In the genomic region with DNA sequence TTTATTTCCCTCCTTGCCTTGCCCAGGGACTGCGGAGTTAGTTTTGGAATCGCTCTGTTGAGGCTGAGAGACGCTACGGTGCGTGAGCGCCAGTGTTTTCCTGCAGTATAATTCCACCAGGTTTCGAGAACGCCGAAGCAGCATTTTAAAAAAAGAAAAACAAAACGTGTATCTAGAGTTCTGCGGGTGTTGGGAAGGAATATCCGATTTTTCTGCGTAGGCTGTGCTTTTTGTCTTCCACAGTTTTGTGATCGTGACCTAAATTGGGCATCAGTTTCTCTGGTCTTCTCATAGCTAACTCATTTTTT, we compare ENCODE assay signal across 8 cellular contexts. TPM values are rescaled to one million over a fixed set of nuclear protein-coding genes. Genes with fewer than 3 reads are reported as not detected.
A peak's percentile ranks its signal among the peaks of the same experiment; 100 is the strongest.
DNase-seq lines count a peak whose midpoint lies in the region; ATAC-seq and TF ChIP-seq lines count a peak whose summit lies in the region.

No MANE protein-coding gene starts in this region.

- TF ChIP-seq POLR2A in transverse colon (IDR thresholded peaks at IDR 0.05) = no peak

- peak overlapping the region; percentile 93 for H3K4me3 Mint-ChIP-seq in activated T-cell treated with anti-CD3 and anti-CD28 coated beads, Interleukin-2, amount 50 U/mL, for 4 hours

- H3K36me3 ChIP-seq in adipocyte (ENCODE audit: control insufficient read depth, insufficient read depth, low read length, severe bottlenecking) (no peaks in the 10 kb centered on the region), liver (ENCODE audit: control insufficient read depth in 4 of 4, insufficient read depth in 3 of 4, low read depth in 1 of 4, low read length in 3 of 4) (peaks cover 0 to 3% (median 0%) of the 10 kb centered on the region in 4 donors), transverse colon (no peaks in the 10 kb centered on the region)

- no peak for ATAC-seq in activated T-cell treated with anti-CD3 and anti-CD28 coated beads, Interleukin-2, amount 50 U/mL, for 4 hours

- no peaks in the 10 kb centered on the region for H3K36me3 Mint-ChIP-seq in activated T-cell treated with anti-CD3 and anti-CD28 coated beads, Interleukin-2, amount 50 U/mL, for 4 hours (ENCODE audit: insufficient read depth)

- peaks cover 29% of the 10 kb centered on the region for H3K4me1 Mint-ChIP-seq in activated T-cell treated with anti-CD3 and anti-CD28 coated beads, Interleukin-2, amount 50 U/mL, for 4 hours (ENCODE audit: low read depth)

- no peak for TF ChIP-seq EP300 in transverse colon (IDR thresholded peaks at IDR 0.05; ENCODE audit: low read depth)

- H3K27ac ChIP-seq in liver (ENCODE audit: low read depth in 1 of 2, low read length in 2 of 2) (peak overlapping the region; percentile 82 to 92), transverse colon (peak overlapping the region; percentile 96 to 99 (median 98))

- in situ Hi-C loops in transverse colon (cut with MboI; ENCODE audit: low pct_ligation_motif_present in 1 of 4, low pct_unique_long_range_greater_than_20kb in 1 of 4, low sequenced_read_pairs in 3 of 4) = loop anchor here in 1 of 4 donors (10.0 to 25.0 kb wide), 3 partner anchors 225 to 1018 kb away; partner anchors contain the start of gene ETFBKMT

- intact Hi-C loops in transverse colon (cut with DNase I; ENCODE audit: low total_unique reads) = loop anchor here (10.0 kb wide), 1 partner anchor 225 kb away; no protein-coding TSS in a partner anchor

- no peak for TF ChIP-seq RAD21 in liver (IDR thresholded peaks at IDR 0.05)

- under 1% methylated on average over 14 of the region's 14 CpGs for WGBS in liver
- WGBS in transverse colon (ENCODE audit: low coverage in 1 of 2), 2 donors = 0% methylated on average over 5 to 14 of the region's 14 CpGs

- no peaks in the 10 kb centered on the region for H3K27me3 Mint-ChIP-seq in activated T-cell treated with anti-CD3 and anti-CD28 coated beads, Interleukin-2, amount 50 U/mL, for 4 hours (ENCODE audit: low read depth)

- no peaks in the 10 kb centered on the region for H3K9me3 Mint-ChIP-seq in activated T-cell treated with anti-CD3 and anti-CD28 coated beads, Interleukin-2, amount 50 U/mL, for 4 hours

- H3K9me3 ChIP-seq in adipocyte (ENCODE audit: control insufficient read depth, low read length) = no peaks in the 10 kb centered on the region
- no peaks in the 10 kb centered on the region for H3K9me3 ChIP-seq in liver (ENCODE audit: control insufficient read depth in 4 of 4, low read length in 3 of 4)
- H3K9me3 ChIP-seq in transverse colon = no peaks in the 10 kb centered on the region

- H3K9ac ChIP-seq in adipocyte (ENCODE audit: low read length) = peak overlapping the region; percentile 98
- H3K9ac ChIP-seq in liver (ENCODE audit: low read depth in 1 of 2, low read length in 2 of 2) = peak overlapping the region; percentile 96 to 99

- H3K4me3 ChIP-seq in adipocyte (ENCODE audit: low read length) (peak overlapping the region; percentile 94), liver (ENCODE audit: low read depth in 1 of 3, low read length in 3 of 3) (peak overlapping the region; percentile 92 to 99 (median 94)), transverse colon (peak overlapping the region; percentile 50 to 97 (median 84))

- H3K4me1 ChIP-seq in adipocyte (ENCODE audit: control insufficient read depth, insufficient read depth, low read length) (peaks cover 29% of the 10 kb centered on the region), liver (ENCODE audit: control insufficient read depth in 4 of 4, insufficient read depth in 4 of 4, low read length in 3 of 4) (peaks cover 0 to 9% (median 6%) of the 10 kb centered on the region in 4 donors), transverse colon (peaks cover 7 to 19% (median 14%) of the 10 kb centered on the region in 4 donors)

- H3K27me3 ChIP-seq in adipocyte (replicated peaks; ENCODE audit: control insufficient read depth, insufficient read depth, low read length) (no peaks in the 10 kb centered on the region), liver (ENCODE audit: control insufficient read depth in 4 of 4, insufficient read depth in 4 of 4, low read length in 3 of 4) (no peaks in the 10 kb centered on the region), transverse colon (no peaks in the 10 kb centered on the region)

- TF ChIP-seq CTCF in liver (IDR thresholded peaks at IDR 0.05; ENCODE audit: low read depth, low read length, missing input control) (no peak), transverse colon (IDR thresholded peaks at IDR 0.05) (no peak)

- DNase-seq in activated T-cell treated with anti-CD3 and anti-CD28 coated beads, Interleukin-2, amount 50 U/mL, for 4 hours = no peak
- DNase-seq in activated T-cell treated with anti-CD3 and anti-CD28 coated beads for 4 hours (no peak), adipocyte (ENCODE audit: low read depth) (no peak), transverse colon (no peak), ureter (ENCODE audit: low spot score) (no peak), activated gamma-delta T cell treated with Interleukin-2 at 50 U/mL for 16 hours (no peak), HuH-7 (ENCODE audit: low spot score) (no peak)

TF ChIP-seq in liver, 16 proteins besides CTCF, POLR2A, EP300 and RAD21:
- TF ChIP-seq REST (IDR thresholded peaks at IDR 0.05) (no peak), HNF4A (conservative IDR thresholded peaks at IDR 0.05) (no peak), NR2F2 (IDR thresholded peaks at IDR 0.05) (no peak), SP1 (IDR thresholded peaks at IDR 0.05) (no peak), RXRA (IDR thresholded peaks at IDR 0.05) (no peak), EGR1 (IDR thresholded peaks at IDR 0.05; ENCODE audit: low read depth in 2 of 2) (no peak), GABPA (IDR thresholded peaks at IDR 0.05 in 1 of 2, conservative IDR thresholded peaks at IDR 0.05 in 1 of 2) (no peak), FOXA2 (IDR thresholded peaks at IDR 0.05) (no peak), YY1 (IDR thresholded peaks at IDR 0.05) (no peak), JUND (IDR thresholded peaks at IDR 0.05) (no peak), TAF1 (conservative IDR thresholded peaks at IDR 0.05) (no peak)
- TF ChIP-seq, protein P1, sequence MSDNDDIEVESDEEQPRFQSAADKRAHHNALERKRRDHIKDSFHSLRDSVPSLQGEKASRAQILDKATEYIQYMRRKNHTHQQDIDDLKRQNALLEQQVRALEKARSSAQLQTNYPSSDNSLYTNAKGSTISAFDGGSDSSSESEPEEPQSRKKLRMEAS (IDR thresholded peaks at IDR 0.05) = no peak
- TF ChIP-seq, protein P2, sequence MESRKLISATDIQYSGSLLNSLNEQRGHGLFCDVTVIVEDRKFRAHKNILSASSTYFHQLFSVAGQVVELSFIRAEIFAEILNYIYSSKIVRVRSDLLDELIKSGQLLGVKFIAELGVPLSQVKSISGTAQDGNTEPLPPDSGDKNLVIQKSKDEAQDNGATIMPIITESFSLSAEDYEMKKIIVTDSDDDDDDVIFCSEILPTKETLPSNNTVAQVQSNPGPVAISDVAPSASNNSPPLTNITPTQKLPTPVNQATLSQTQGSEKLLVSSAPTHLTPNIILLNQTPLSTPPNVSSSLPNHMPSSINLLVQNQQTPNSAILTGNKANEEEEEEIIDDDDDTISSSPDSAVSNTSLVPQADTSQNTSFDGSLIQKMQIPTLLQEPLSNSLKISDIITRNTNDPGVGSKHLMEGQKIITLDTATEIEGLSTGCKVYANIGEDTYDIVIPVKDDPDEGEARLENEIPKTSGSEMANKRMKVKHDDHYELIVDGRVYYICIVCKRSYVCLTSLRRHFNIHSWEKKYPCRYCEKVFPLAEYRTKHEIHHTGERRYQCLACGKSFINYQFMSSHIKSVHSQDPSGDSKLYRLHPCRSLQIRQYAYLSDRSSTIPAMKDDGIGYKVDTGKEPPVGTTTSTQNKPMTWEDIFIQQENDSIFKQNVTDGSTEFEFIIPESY (IDR thresholded peaks at IDR 0.05) = no peak
- TF ChIP-seq, protein P3, sequence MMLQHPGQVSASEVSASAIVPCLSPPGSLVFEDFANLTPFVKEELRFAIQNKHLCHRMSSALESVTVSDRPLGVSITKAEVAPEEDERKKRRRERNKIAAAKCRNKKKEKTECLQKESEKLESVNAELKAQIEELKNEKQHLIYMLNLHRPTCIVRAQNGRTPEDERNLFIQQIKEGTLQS (IDR thresholded peaks at IDR 0.05) = no peak

RNA-seq across cellular contexts. Expression of gene DNM1L, which starts 0.8 kb away (rescaled TPM):
- total RNA-seq in activated T-cell treated with anti-CD3 and anti-CD28 coated beads, Interleukin-2, amount 50 U/mL, for 4 hours = 10 to 100 TPM; 54.2 to 63.0 (median 55.1) TPM
- total RNA-seq in liver (10 to 100 TPM; 21.6 to 33.9 TPM), transverse colon (10 to 100 TPM; 41.2 to 61.3 (median 44.2) TPM), ureter (104 TPM)
- 10 to 100 TPM in 1 of 2 donors, 1 to 10 TPM in 1; 9.5 to 12.6 TPM for polyA plus RNA-seq in liver
